19 cellular contexts compared by ENCODE assay signal in the genomic region with DNA sequence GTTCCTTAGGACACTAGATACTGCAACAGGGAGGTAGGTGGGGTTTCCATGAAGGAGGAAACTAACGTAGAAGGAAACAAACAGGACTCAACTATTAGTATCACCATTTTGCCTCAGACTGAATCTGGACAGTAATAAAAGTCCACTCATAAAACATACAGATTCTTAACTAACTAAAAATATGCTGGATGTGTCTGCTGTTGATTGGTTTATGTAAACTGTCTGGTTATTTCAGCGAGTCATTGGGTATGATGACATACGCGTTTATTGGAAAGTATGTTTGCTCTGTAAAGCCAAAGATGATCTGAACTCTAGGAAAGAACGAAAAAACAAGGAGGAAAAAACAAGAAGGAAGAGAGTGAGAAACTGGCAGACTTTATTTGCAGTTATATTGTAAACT.
A peak's percentile ranks its signal among the peaks of the same experiment; 100 is the strongest.
DNase-seq lines count a peak whose midpoint lies in the region; ATAC-seq, FAIRE-seq and TF ChIP-seq lines count a peak whose summit lies in the region.
"Had no signal": no experiment of that assay in that cellular context is flagged by ENCODE, and none has a peak within 500 bp of the region (broad histone marks: within the 10 kb centered on the region; RNA-seq: fewer than 3 reads in every experiment).

No MANE protein-coding gene starts in this region.

- in situ Hi-C loops in HepG2 (cut with HindIII; ENCODE audit: extremely low pct_ligation_motif_present, low pct_unique_long_range_greater_than_20kb): no loop called here
- in situ Hi-C loops in transverse colon (cut with MboI; ENCODE audit: low pct_ligation_motif_present in 1 of 4, low pct_unique_long_range_greater_than_20kb in 1 of 4, low sequenced_read_pairs in 3 of 4): no loop called here

- ATAC-seq in HepG2: no peak
- no peak for ATAC-seq in right lobe of liver
- peak; percentile 84 for ATAC-seq in left colon

- H3K27me3 ChIP-seq in HepG2 (ENCODE audit: control insufficient read depth in 1 of 2, insufficient read depth in 2 of 2, low read length in 2 of 2): no peaks in the 10 kb centered on the region
- no peaks in the 10 kb centered on the region for H3K27me3 ChIP-seq in right lobe of liver
- no peaks in the 10 kb centered on the region for H3K27me3 ChIP-seq in transverse colon

- no peak overlapping the region for H2AFZ ChIP-seq in HepG2 (ENCODE audit: low read length)

- FAIRE-seq in HepG2 (lab: Jason Lieb, UNC): no peak
- FAIRE-seq: GM12891 had no signal

- TF ChIP-seq EP300 in HepG2 (IDR thresholded peaks at IDR 0.05; ENCODE audit: low read depth in 2 of 2, low read length in 2 of 2): no peak
- no peak for TF ChIP-seq EP300 in HepG2 (CRISPR knock-in tag; IDR thresholded peaks at IDR 0.05; ENCODE audit: borderline replicate concordance)
- no peak for TF ChIP-seq EP300 in transverse colon (IDR thresholded peaks at IDR 0.05; ENCODE audit: low read depth)

- no peak for DNase-seq in HepG2 (ENCODE audit: low spot score)
- DNase-seq in right lobe of liver: no peak
- DNase-seq in left colon: no peak
- DNase-seq in transverse colon: no peak
- no peak for DNase-seq in dermis blood vessel endothelial cell
- DNase-seq in GF-D8 (lab: John Stamatoyannopoulos, UW): no peak
- DNase-seq in ecto neural progenitor cell (ENCODE audit: low spot score): no peak
- DNase-seq: AML-193, DMS79 treated with DMSO at 0.1 percent for 48 hours, H7, IMR-90, NCI-H1105 treated with DMSO at 0.1 percent for 48 hours, NCI-H446, NCI-H526, Right ventricle myocardium superior had no signal

- no peak for TF ChIP-seq CTCF in HepG2 (CRISPR knock-in tag; IDR thresholded peaks at IDR 0.05)
- TF ChIP-seq CTCF in right lobe of liver (IDR thresholded peaks at IDR 0.05): no peak
- no peak for TF ChIP-seq CTCF in VCaP (conservative IDR thresholded peaks at IDR 0.05)
- TF ChIP-seq CTCF in transverse colon (IDR thresholded peaks at IDR 0.05): no peak

- no peak overlapping the region for H3K9ac ChIP-seq in HepG2 (ENCODE audit: insufficient read depth, low read depth, low read length)
- H3K9ac ChIP-seq: KMS-11 had no signal

- CTCF ChIA-PET in HepG2 (lab: Yijun Ruan, JAX; ENCODE audit: low intra/inter-chr PET ratio, low total read pairs): no interaction called here

- BruUV-seq in HepG2 (replicated peaks; lab: Mats Ljungman, UMichigan): no TSS peak

- H3K79me2 ChIP-seq in HepG2 (ENCODE audit: insufficient read depth, low read length): no peaks in the 10 kb centered on the region

- POLR2A ChIA-PET in HepG2 (lab: Yijun Ruan, JAX): no interaction called here

- no peaks in the 10 kb centered on the region for H3K4me1 ChIP-seq in HepG2 (ENCODE audit: insufficient read depth, low read length)
- no peaks in the 10 kb centered on the region for H3K4me1 ChIP-seq in right lobe of liver
- H3K4me1 ChIP-seq in transverse colon: peaks cover 0 to 37% (median 14%) of the 10 kb centered on the region in 4 donors

- H3K4me3 ChIP-seq in HepG2 (replicated peaks in 1 of 3; ENCODE audit: insufficient read depth in 1 of 3, low read depth in 2 of 3, low read length in 3 of 3): no peak overlapping the region
- no peak overlapping the region for H3K4me3 ChIP-seq in right lobe of liver
- no peak overlapping the region for H3K4me3 ChIP-seq in transverse colon

- H3K4me2 ChIP-seq in HepG2 (ENCODE audit: low read depth, low read length): no peak overlapping the region
- H3K4me2 ChIP-seq: KMS-11 had no signal

- H3K27ac ChIP-seq in HepG2 (ENCODE audit: extremely low read length, insufficient read depth, low read length) (no peak overlapping the region), right lobe of liver (no peak overlapping the region), VCaP (peak overlapping the region; percentile 83), transverse colon (peak overlapping the region; percentile 57 to 73 (median 61))
- H3K27ac ChIP-seq: HL-60, KMS-11 had no signal

- intact Hi-C loops in HepG2 (cut with micrococcal nuclease; ENCODE audit: unreplicated experiment): no loop called here
- intact Hi-C loops in right lobe of liver (cut with DNase I): no loop called here
- intact Hi-C loops in left colon (cut with DNase I, micrococcal nuclease): no loop called here
- intact Hi-C loops in transverse colon (cut with DNase I; ENCODE audit: low total_unique reads): no loop called here

- 50% methylated on average over 5 of the region's 5 CpGs for WGBS in HepG2 (ENCODE audit: low lambda C conversion rate)
- 71% methylated on average over 5 of the region's 5 CpGs for WGBS in right lobe of liver (ENCODE audit: insufficient coverage, low coverage, low lambda C conversion rate, missing lambda C conversion rate)
- WGBS in transverse colon (ENCODE audit: low coverage in 1 of 2), 2 donors: 51 to 53% methylated on average over 5 of the region's 5 CpGs

- H3K9me3 ChIP-seq in HepG2 (ENCODE audit: low read length) (peaks cover 40% of the 10 kb centered on the region), right lobe of liver (no peaks in the 10 kb centered on the region), transverse colon (no peaks in the 10 kb centered on the region)

- no peak for TF ChIP-seq RAD21 in HepG2 (CRISPR knock-in tag; IDR thresholded peaks at IDR 0.05)

- H3K36me3 ChIP-seq in HepG2 (replicated peaks in 1 of 2; ENCODE audit: control insufficient read depth in 1 of 2, insufficient read depth in 2 of 2, low read length in 2 of 2) (no peaks in the 10 kb centered on the region), right lobe of liver (no peaks in the 10 kb centered on the region), transverse colon (no peaks in the 10 kb centered on the region)

- no peaks in the 10 kb centered on the region for H4K20me1 ChIP-seq in HepG2 (ENCODE audit: insufficient read depth, low read length)

- TF ChIP-seq POLR2A in HepG2 (IDR thresholded peaks at IDR 0.05; ENCODE audit: insufficient read depth in 1 of 2, low read depth in 2 of 2, low read length in 2 of 2): no peak
- no peak for TF ChIP-seq POLR2A in right lobe of liver (IDR thresholded peaks at IDR 0.05)
- TF ChIP-seq POLR2A in transverse colon (IDR thresholded peaks at IDR 0.05): no peak

TF ChIP-seq in HepG2, 621 proteins besides CTCF, POLR2A, EP300 and RAD21:
- 0 out of 2 replicates have a peak, but pooled peaks have one; percentile 3 for TF ChIP-seq ATF7 (IDR thresholded peaks at IDR 0.05)
- TF ChIP-seq ATF7 (CRISPR knock-in tag; IDR thresholded peaks at IDR 0.05): no peak
- TF ChIP-seq SRSF9 (IDR thresholded peaks at IDR 0.05; ENCODE audit: borderline replicate concordance, insufficient read depth, low read depth, low read length, poor library complexity, severe bottlenecking): no peak
- no peak for TF ChIP-seq PPARG (CRISPR knock-in tag; conservative IDR thresholded peaks at IDR 0.05)

Comparison
In these comparisons a context has a peak if more than half of its experiments do, and no peak if none do; other contexts are left out.
1. H3K27ac ChIP-seq: peak in VCaP (single experiment) and transverse colon (4 of 4); none in HepG2 (single experiment) and right lobe of liver (0 of 3).